Comparison of ENCODE assay signal across 1 cellular context in genomic region chr9:34590376-34591090, GRCh38.
A peak's percentile ranks its signal among the peaks of the same experiment; 100 is the strongest.
TF ChIP-seq lines count a peak whose summit lies in the region.

No MANE protein-coding gene starts in this region.

TF ChIP-seq in H1, 55 proteins besides CTCF, POLR2A, EP300 and RAD21:
- peak; percentile 32 for TF ChIP-seq SUZ12 (IDR thresholded peaks at IDR 0.05; ENCODE audit: low read length)
- TF ChIP-seq EZH2 (IDR thresholded peaks at IDR 0.05; ENCODE audit: low read depth, low read length, severe bottlenecking): peak; percentile 13
- TF ChIP-seq GABPA (IDR thresholded peaks at IDR 0.05; ENCODE audit: borderline replicate concordance, insufficient read depth, low read length): no peak
- peak; percentile 55 for TF ChIP-seq CTBP2 (IDR thresholded peaks at IDR 0.05; ENCODE audit: borderline replicate concordance, insufficient read depth, insufficient read length, low read length)
